Comparison of ENCODE assay signal across 10 cellular contexts in the genomic region with DNA sequence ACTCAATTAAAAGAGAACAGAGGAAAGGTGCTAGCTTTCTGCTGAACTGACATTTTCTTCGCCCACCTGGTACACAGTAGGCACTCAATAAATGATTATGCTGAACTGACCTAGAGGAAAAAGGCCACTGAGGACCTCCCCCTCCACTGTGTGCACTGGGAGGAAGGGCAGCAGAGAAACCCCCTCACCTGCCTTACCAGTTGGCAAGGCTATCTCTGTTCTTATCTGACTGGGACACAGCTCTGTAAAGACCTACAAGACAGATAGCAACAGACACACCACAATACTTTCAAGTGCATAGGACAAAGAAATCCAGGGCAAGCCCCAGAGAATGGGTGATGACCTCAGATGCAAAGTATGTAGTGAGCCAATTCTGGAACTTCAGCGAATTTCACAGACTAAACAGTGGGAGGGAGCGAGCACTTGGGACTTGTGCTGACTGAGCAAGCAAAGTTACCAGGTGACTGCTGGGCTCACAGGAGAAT. TPM values are rescaled to one million over a fixed set of nuclear protein-coding genes. Genes with fewer than 3 reads are reported as not detected.
DNase-seq lines count a peak whose midpoint lies in the region; ATAC-seq and TF ChIP-seq lines count a peak whose summit lies in the region.
"Had no signal": no experiment of that assay in that cellular context is flagged by ENCODE, and none has a peak within 500 bp of the region (broad histone marks: within the 10 kb centered on the region; RNA-seq: fewer than 3 reads in every experiment).

No MANE protein-coding gene starts in this region.

- no peak overlapping the region for H2BK20ac ChIP-seq in H9 (ENCODE audit: low read depth, low read length, poor library complexity, severe bottlenecking)

- H2AFZ ChIP-seq in H9 (ENCODE audit: low read length) = no peak overlapping the region

- H3K27ac Mint-ChIP-seq in H9 = peak overlapping the region; percentile 62 to 89 (median 65); a peak in 2 of 7 replicates

- H4K5ac ChIP-seq in H9 (ENCODE audit: insufficient read length, low read depth, low read length) = no peak overlapping the region

- no peak for TF ChIP-seq POLR2A in transverse colon (IDR thresholded peaks at IDR 0.05)

- TF ChIP-seq CTCF in H9 (conservative IDR thresholded peaks at IDR 0.05) = no peak
- TF ChIP-seq CTCF in transverse colon (IDR thresholded peaks at IDR 0.05) = no peak

- H3K23ac ChIP-seq in H9 (ENCODE audit: insufficient read length, low read depth, low read length) = no peak overlapping the region

- peak; percentile 63 to 73 for ATAC-seq in right cardiac atrium
- no peak for ATAC-seq in GM18861 (IDR thresholded peaks at IDR 0.05; ENCODE audit: unreplicated experiment)
- ATAC-seq in GM21737 (IDR thresholded peaks at IDR 0.05; ENCODE audit: unreplicated experiment) = no peak

- H2AK5ac ChIP-seq in H9 (ENCODE audit: insufficient read length, low read length) = no peak overlapping the region

- intact Hi-C loops in right cardiac atrium (cut with DNase I) (no loop called here), transverse colon (cut with DNase I; ENCODE audit: low total_unique reads) (loop anchor here (5.0 kb wide), 1 partner anchor 1918 kb away; no protein-coding TSS in a partner anchor)

- peaks cover 33 to 70% (median 66%) of the 10 kb centered on the region in 3 experiments for H3K36me3 Mint-ChIP-seq in H9 (ENCODE audit: insufficient read depth in 1 of 3, low read depth in 3 of 3)

- H3K79me1 ChIP-seq in H9 (ENCODE audit: insufficient read depth, low read depth, low read length, poor library complexity, severe bottlenecking) = peaks cover 4% of the 10 kb centered on the region

- no peak overlapping the region for H2BK5ac ChIP-seq in H9 (ENCODE audit: insufficient read length, low read length)

- no peak overlapping the region for H3K4ac ChIP-seq in H9 (ENCODE audit: low read depth, low read length)

- no peak overlapping the region for H2BK120ac ChIP-seq in H9 (ENCODE audit: low read depth, low read length, poor library complexity, severe bottlenecking)

- no peaks in the 10 kb centered on the region for H3K27me3 Mint-ChIP-seq in H9 (ENCODE audit: low read depth)

- H3K18ac ChIP-seq in H9 (ENCODE audit: insufficient read length, low read depth, low read length) = no peak overlapping the region

- no peaks in the 10 kb centered on the region for H3K23me2 ChIP-seq in H9 (ENCODE audit: insufficient read length, low read depth, low read length, poor library complexity, severe bottlenecking)

- H3K27ac ChIP-seq in H9 (ENCODE audit: insufficient read length, low read depth, low read length) = no peak overlapping the region
- H3K27ac ChIP-seq in SJSA1 = peak overlapping the region; percentile 99
- peak overlapping the region; percentile 63 for H3K27ac ChIP-seq in right cardiac atrium (ENCODE audit: low read length)
- H3K27ac ChIP-seq in transverse colon = peak overlapping the region; percentile 37 to 73 (median 66)
- H3K27ac ChIP-seq: HL-60 had no signal

- no peak overlapping the region for H3K14ac ChIP-seq in H9 (ENCODE audit: insufficient read depth, low read length)

- H3K9ac ChIP-seq in H9 (ENCODE audit: extremely low read depth, insufficient read length, low read length) = no peak overlapping the region

- H3K4me1 ChIP-seq in H9 (ENCODE audit: insufficient read depth, low read length) = peaks cover 10% of the 10 kb centered on the region
- H3K4me1 ChIP-seq in SJSA1 (replicated peaks) = peaks cover 29% of the 10 kb centered on the region
- H3K4me1 ChIP-seq in right cardiac atrium (ENCODE audit: control insufficient read depth, insufficient read depth, low read length) = peaks cover 20% of the 10 kb centered on the region
- H3K4me1 ChIP-seq in transverse colon = peaks cover 0 to 29% (median 13%) of the 10 kb centered on the region in 4 donors

- H3K4me3 ChIP-seq in SJSA1 (no peak overlapping the region), right cardiac atrium (ENCODE audit: low read length) (no peak overlapping the region), transverse colon (no peak overlapping the region)

- no peak overlapping the region for H3K4me3 Mint-ChIP-seq in H9
- H3K4me3 Mint-ChIP-seq: brain had no signal

- H3K9me3 ChIP-seq in H9 (ENCODE audit: control insufficient read depth, low read depth, low read length) (no peaks in the 10 kb centered on the region), SJSA1 (replicated peaks) (no peaks in the 10 kb centered on the region), right cardiac atrium (ENCODE audit: control insufficient read depth, low read length) (no peaks in the 10 kb centered on the region), transverse colon (peaks cover 0 to 5% of the 10 kb centered on the region in 2 donors)

- no peak for DNase-seq in H9
- peak; percentile 92 to 98 for DNase-seq in SJSA1 (ENCODE audit: low read depth in 1 of 2, low spot score in 2 of 2)
- no peak for DNase-seq in right cardiac atrium
- DNase-seq in transverse colon = no peak
- no peak for DNase-seq in Ammon's horn (ENCODE audit: low spot score)
- DNase-seq in central memory CD4-positive, alpha-beta T cell = no peak

- H3K9me3 Mint-ChIP-seq in H9 = peaks cover 12 to 17% of the 10 kb centered on the region in 2 experiments

- H2BK15ac ChIP-seq in H9 (ENCODE audit: low read depth, low read length) = no peak overlapping the region

- no peak overlapping the region for H3T11ph ChIP-seq in H9 (ENCODE audit: low read length)

- H3K27me3 ChIP-seq in H9 (ENCODE audit: insufficient read depth, low read length) = no peaks in the 10 kb centered on the region
- H3K27me3 ChIP-seq in SJSA1 (replicated peaks) = no peaks in the 10 kb centered on the region
- H3K27me3 ChIP-seq in right cardiac atrium (ENCODE audit: control insufficient read depth, insufficient read depth) = no peaks in the 10 kb centered on the region
- H3K27me3 ChIP-seq in transverse colon = no peaks in the 10 kb centered on the region

- peaks cover 35 to 39% of the 10 kb centered on the region in 2 experiments for H3K4me1 Mint-ChIP-seq in H9
- H3K4me1 Mint-ChIP-seq: brain had no signal

- WGBS in H9 (ENCODE audit: extremely low coverage, insufficient read length, low lambda C conversion rate) = no CpG with 5 or more reads among the region's 3 CpGs
- WGBS in right cardiac atrium = 51% methylated on average over 3 of the region's 3 CpGs
- 66 to 100% methylated on average over 1 to 3 of the region's 3 CpGs for WGBS in transverse colon (ENCODE audit: low coverage in 1 of 2), 2 donors

- no peak overlapping the region for H3K4me2 ChIP-seq in H9 (ENCODE audit: insufficient read depth, insufficient read length, low read length)

- H4K91ac ChIP-seq in H9 (ENCODE audit: insufficient read length, low read depth, low read length) = no peak overlapping the region

- H2BK12ac ChIP-seq in H9 (ENCODE audit: insufficient read length, low read depth, low read length) = no peak overlapping the region

- H4K8ac ChIP-seq in H9 (replicated peaks; ENCODE audit: insufficient read length, low read depth, low read length) = no peak overlapping the region

- no peak overlapping the region for H3K56ac ChIP-seq in H9 (ENCODE audit: insufficient read length, low read depth, low read length)

- H3K79me2 ChIP-seq in H9 (ENCODE audit: insufficient read depth, low read length) = no peaks in the 10 kb centered on the region

- H4K20me1 ChIP-seq in H9 (ENCODE audit: control insufficient read depth, insufficient read depth, insufficient read length) = no peaks in the 10 kb centered on the region

- H3K36me3 ChIP-seq in SJSA1 = peaks cover 73% of the 10 kb centered on the region
- H3K36me3 ChIP-seq in transverse colon = peaks cover 0 to 20% (median 10%) of the 10 kb centered on the region in 4 donors

- TF ChIP-seq EP300 in transverse colon (IDR thresholded peaks at IDR 0.05; ENCODE audit: low read depth) = no peak

- in situ Hi-C loops in transverse colon (cut with MboI; ENCODE audit: low pct_ligation_motif_present in 1 of 4, low pct_unique_long_range_greater_than_20kb in 1 of 4, low sequenced_read_pairs in 3 of 4) = no loop called here

RNA-seq across cellular contexts. Expression of gene PDLIM1, which starts 30.4 kb away (rescaled TPM):
- total RNA-seq in H9 (2021) (115 and 123 TPM in 2 replicates), right cardiac atrium (100 to 1,000 TPM; 159 to 227 (median 169) TPM), transverse colon (100 to 1,000 TPM; 201 to 259 (median 225) TPM)
- 45.5 and 55.6 TPM in 2 replicates for total RNA-seq in SJSA1 (2014; rRNA removed; shearing (Covaris generic))
- polyA plus RNA-seq in right cardiac atrium = 211 TPM

Comparison
In these comparisons a context has a peak if more than half of its experiments do, and no peak if none do; other contexts are left out.
1. DNase-seq: peak in SJSA1 (2 of 2); none in H9 (single experiment), right cardiac atrium (0 of 3), transverse colon (single experiment), Ammon's horn (single experiment) and central memory CD4-positive, alpha-beta T cell (single experiment).
2. ATAC-seq: peak in right cardiac atrium (2 of 2); none in GM18861 (single experiment) and GM21737 (single experiment).